1 cellular context compared by ENCODE assay signal in genomic region chr21:24995206-24995605, GRCh38.
TF ChIP-seq lines count a peak whose summit lies in the region.

No MANE protein-coding gene starts in this region.

TF ChIP-seq in GM23338, 12 proteins besides CTCF, POLR2A, EP300 and RAD21:
- TF ChIP-seq NANOG (IDR thresholded peaks at IDR 0.05; ENCODE audit: borderline replicate concordance) (no peak), EZH2phosphoT487 (IDR thresholded peaks at IDR 0.05; ENCODE audit: unreplicated experiment) (no peak), JUNB (IDR thresholded peaks at IDR 0.05; ENCODE audit: unreplicated experiment) (no peak), ZNF331 (CRISPR knock-in tag; IDR thresholded peaks at IDR 0.05; ENCODE audit: low read depth) (no peak), STAT1 (IDR thresholded peaks at IDR 0.05; ENCODE audit: unreplicated experiment) (no peak), EZH2 (IDR thresholded peaks at IDR 0.05; ENCODE audit: low read depth, unreplicated experiment) (no peak), POLR2AphosphoS5 (IDR thresholded peaks at IDR 0.05; ENCODE audit: low read depth) (no peak)
